ENCODE assay signal across 13 cellular contexts in the genomic region with DNA sequence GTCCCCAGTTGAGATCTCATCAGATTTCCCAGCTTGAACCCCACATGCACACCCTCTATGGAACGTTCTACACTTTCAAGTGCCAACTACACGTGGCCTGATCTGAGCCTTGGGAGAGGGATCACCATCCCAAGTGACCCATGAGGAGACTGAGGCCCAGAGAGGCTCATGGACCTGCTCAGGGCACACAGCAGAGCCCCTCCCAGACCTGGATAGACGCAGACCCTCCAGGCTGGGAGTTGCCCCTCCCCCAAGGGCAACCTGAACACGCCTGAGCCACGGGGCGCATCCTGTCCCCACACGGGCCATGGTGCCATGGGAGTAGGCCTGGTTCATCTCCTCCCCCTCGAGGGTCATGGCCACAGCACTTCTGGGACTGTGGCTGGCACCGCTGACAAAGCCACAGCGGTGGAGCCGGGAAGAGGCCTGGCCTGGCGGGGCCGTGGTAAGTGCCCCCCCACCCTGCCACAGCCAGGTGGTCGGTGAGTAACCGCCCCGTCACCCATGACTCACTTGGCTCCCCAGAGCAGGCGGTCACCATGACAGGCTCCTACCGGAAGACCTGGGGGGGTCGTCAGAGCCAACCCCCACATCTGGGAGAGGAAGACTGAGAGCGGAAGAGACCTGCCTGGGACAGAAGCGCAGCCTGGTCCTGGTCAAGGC. TPM values are rescaled to one million over a fixed set of nuclear protein-coding genes. Genes with fewer than 3 reads are reported as not detected.
DNase-seq lines count a peak whose midpoint lies in the region; ATAC-seq and TF ChIP-seq lines count a peak whose summit lies in the region.
"Had no signal": no experiment of that assay in that cellular context is flagged by ENCODE, and none has a peak within 500 bp of the region (broad histone marks: within the 10 kb centered on the region; RNA-seq: fewer than 3 reads in every experiment).

No MANE protein-coding gene starts in this region.

- H3K4me3 ChIP-seq in tibial artery (no peak overlapping the region), esophagus squamous epithelium (no peak overlapping the region)
- H3K4me3 ChIP-seq: colonic mucosa, heart right ventricle, right atrium auricular region had no signal

- H3K4me1 ChIP-seq in tibial artery (peaks cover 0 to 25% (median 22%) of the 10 kb centered on the region in 4 donors), esophagus squamous epithelium (peaks cover 19 to 49% (median 26%) of the 10 kb centered on the region in 3 donors)
- H3K4me1 ChIP-seq: colonic mucosa had no signal

- H3K27ac ChIP-seq in RWPE1, result peak overlapping the region; percentile 89
- no peak overlapping the region for H3K27ac ChIP-seq in tibial artery
- H3K27ac ChIP-seq in esophagus squamous epithelium, result peak overlapping the region in 1 of 4 donors; percentile 9
- H3K27ac ChIP-seq: colonic mucosa, heart right ventricle, right atrium auricular region had no signal

- H3K36me3 ChIP-seq in tibial artery, result no peaks in the 10 kb centered on the region
- H3K36me3 ChIP-seq in esophagus squamous epithelium, result no peaks in the 10 kb centered on the region
- H3K36me3 ChIP-seq: colonic mucosa, heart right ventricle, right atrium auricular region had no signal

- TF ChIP-seq POLR2A in esophagus squamous epithelium (IDR thresholded peaks at IDR 0.05), result no peak

- intact Hi-C loops in tibial artery (cut with DNase I; ENCODE audit: low total_unique reads), result no loop called here
- intact Hi-C loops in esophagus squamous epithelium (cut with DNase I), result no loop called here

- CTCF ChIA-PET in RWPE1 (lab: Yijun Ruan, JAX), result interaction anchor here (0.9 kb wide), 1 partner anchor 105 kb away, joined by 8 read pairs; no protein-coding TSS in a partner anchor

- H3K9me3 ChIP-seq in tibial artery (no peaks in the 10 kb centered on the region), esophagus squamous epithelium (no peaks in the 10 kb centered on the region)
- H3K9me3 ChIP-seq: colonic mucosa, heart right ventricle, right atrium auricular region had no signal

- DNase-seq in stimulated activated CD4-positive, alpha-beta T cell treated with anti-CD3 and anti-CD28 coated beads, Interleukin-15, amount 100 ng/mL, for 24 hours, result peak; percentile 26
- no peak for DNase-seq in stimulated activated CD4-positive, alpha-beta T cell treated with anti-CD3 and anti-CD28 coated beads, Interleukin-2, amount 100 ng/mL, for 48 hours
- peak; percentile 93 for DNase-seq in RWPE1 (ENCODE audit: low spot score)
- DNase-seq in fibroblast of peridontal ligament (ENCODE audit: extremely low read depth), result peak; percentile 18
- no peak for DNase-seq in tibial artery
- no peak for DNase-seq in esophagus squamous epithelium (lab: John Stamatoyannopoulos, UW)
- DNase-seq: CD4-positive, alpha-beta T cell; colonic mucosa; heart right ventricle; NCI-H2029 treated with DMSO at 0.1 percent for 48 hours had no signal

- ATAC-seq in HG02973 (IDR thresholded peaks at IDR 0.05; ENCODE audit: unreplicated experiment) (no peak), GM19351 (IDR thresholded peaks at IDR 0.05; ENCODE audit: unreplicated experiment) (no peak)

- WGBS in esophagus squamous epithelium, 2 donors, result 13 to 100% methylated on average over 2 to 7 of the region's 21 CpGs

- POLR2A ChIA-PET in RWPE1 (lab: Yijun Ruan, JAX; ENCODE audit: low non-redundant PET), result no interaction called here

- peaks cover 0 to 100% of the 10 kb centered on the region in 2 donors for H3K27me3 ChIP-seq in tibial artery
- H3K27me3 ChIP-seq in esophagus squamous epithelium, result peaks cover 0 to 95% (median 8%) of the 10 kb centered on the region in 4 donors

- TF ChIP-seq CTCF in RWPE1 (conservative IDR thresholded peaks at IDR 0.05; ENCODE audit: low read depth), result no peak
- TF ChIP-seq CTCF in tibial artery (IDR thresholded peaks at IDR 0.05), result no peak
- no peak for TF ChIP-seq CTCF in esophagus squamous epithelium (IDR thresholded peaks at IDR 0.05)

RNA-seq across cellular contexts. Expression of gene WNT7B, which starts 8.1 kb away (rescaled TPM):
- 10 to 100 TPM; 10.6 to 27.0 (median 16.1) TPM for total RNA-seq in esophagus squamous epithelium
- total RNA-seq: CD4-positive, alpha-beta T cell; heart right ventricle had no signal

Comparison
In these comparisons a context has a peak if more than half of its experiments do, and no peak if none do; other contexts are left out.
1. DNase-seq: peak in stimulated activated CD4-positive, alpha-beta T cell treated with anti-CD3 and anti-CD28 coated beads, Interleukin-15, amount 100 ng/mL, for 24 hours (single experiment), RWPE1 (single experiment) and fibroblast of peridontal ligament (single experiment); none in stimulated activated CD4-positive, alpha-beta T cell treated with anti-CD3 and anti-CD28 coated beads, Interleukin-2, amount 100 ng/mL, for 48 hours (0 of 2), tibial artery (0 of 2) and esophagus squamous epithelium (single experiment).